Comparison of ENCODE assay signal across 20 cellular contexts in the genomic region with DNA sequence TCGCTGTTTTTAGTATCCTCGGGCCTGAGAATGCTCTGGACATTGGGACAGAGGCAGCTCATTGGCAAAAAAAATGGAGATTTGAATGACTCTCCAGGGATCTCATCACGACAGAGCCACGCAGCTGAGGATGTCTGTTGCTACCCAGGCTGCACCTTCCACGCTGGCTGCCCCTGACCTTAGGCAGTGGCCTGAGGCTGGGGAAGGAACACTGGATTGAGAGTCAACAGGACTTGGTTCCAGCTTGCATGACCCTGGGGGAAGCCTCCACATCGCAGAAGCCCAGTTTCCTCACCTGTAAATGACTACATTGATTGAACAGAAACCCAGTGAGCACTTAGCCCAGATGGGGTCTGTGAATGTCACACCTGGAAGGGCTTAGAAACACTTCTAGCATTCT. TPM values are rescaled to one million over a fixed set of nuclear protein-coding genes. Genes with fewer than 3 reads are reported as not detected.
"Had no signal": no experiment of that assay in that cellular context is flagged by ENCODE, and none has a peak within 500 bp of the region (broad histone marks: within the 10 kb centered on the region; RNA-seq: fewer than 3 reads in every experiment).

No MANE protein-coding gene starts in this region.

- H3K36me3 ChIP-seq: adrenal gland, esophagus squamous epithelium, transverse colon had no signal

- H3K9me3 Mint-ChIP-seq: activated naive CD4-positive, alpha-beta T cell treated with anti-CD3 and anti-CD28 coated beads, Interleukin-2, amount 50 U/mL, for 72 hours; activated T-cell treated with anti-CD3 and anti-CD28 coated beads, Interleukin-2, amount 50 U/mL, for 72 hours; dendritic cell treated with granulocyte-macrophage colony-stimulating factor and Interleukin-4, amounts not matched to agents 40 ng/mL and 50 ng/mL, for 4 days; mesothelial cell of epicardium had no signal

- H3K27me3 ChIP-seq: adrenal gland, transverse colon had no signal

- H3K4me3 Mint-ChIP-seq: activated T-cell treated with anti-CD3 and anti-CD28 coated beads, Interleukin-2, amount 50 U/mL, for 72 hours; dendritic cell treated with granulocyte-macrophage colony-stimulating factor and Interleukin-4, amounts not matched to agents 40 ng/mL and 50 ng/mL, for 4 days; mesothelial cell of epicardium; nephron had no signal

- H3K27ac Mint-ChIP-seq: activated naive CD4-positive, alpha-beta T cell treated with anti-CD3 and anti-CD28 coated beads, Interleukin-2, amount 50 U/mL, for 72 hours; activated T-cell treated with anti-CD3 and anti-CD28 coated beads, Interleukin-2, amount 50 U/mL, for 72 hours; dendritic cell treated with granulocyte-macrophage colony-stimulating factor and Interleukin-4, amounts not matched to agents 40 ng/mL and 50 ng/mL, for 4 days; mesothelial cell of epicardium had no signal

- DNase-seq: activated CD4-positive, alpha-beta T cell treated with anti-CD3 and anti-CD28 coated beads, Interleukin-2, amount 50 U/mL, for 4 hours; activated gamma-delta T cell treated with Interleukin-2 at 50 U/mL for 16 hours; activated T-cell treated with anti-CD3 and anti-CD28 coated beads, Interleukin-2, amount 50 U/mL, for 72 hours; effector memory CD4-positive, alpha-beta T cell; esophagus squamous epithelium; retina; stimulated activated CD4-positive, alpha-beta T cell treated with anti-CD3 and anti-CD28 coated beads, Interleukin-2, amount 100 ng/mL, for 24 hours; stimulated activated naive CD8-positive, alpha-beta T cell treated with anti-CD3 and anti-CD28 coated beads, Interleukin-15, Interleukin-2, amounts not matched to agents 100 U/mL and 50 U/mL, for 24 hours; T1000 had no signal

- H3K4me3 ChIP-seq: adrenal gland, esophagus squamous epithelium, transverse colon had no signal

- H3K27ac ChIP-seq: adrenal gland, esophagus squamous epithelium had no signal

- ATAC-seq: activated naive CD4-positive, alpha-beta T cell treated with anti-CD3 and anti-CD28 coated beads, Interleukin-2, amount 50 U/mL, for 72 hours; activated T-cell treated with anti-CD3 and anti-CD28 coated beads, Interleukin-2, amount 50 U/mL, for 72 hours; stimulated activated naive CD8-positive, alpha-beta T cell treated with anti-CD3 and anti-CD28 coated beads, Interleukin-15, Interleukin-2, amounts not matched to agents 100 U/mL and 50 U/mL, for 24 hours had no signal

- H3K36me3 Mint-ChIP-seq: activated naive CD4-positive, alpha-beta T cell treated with anti-CD3 and anti-CD28 coated beads, Interleukin-2, amount 50 U/mL, for 72 hours; mesothelial cell of epicardium had no signal

- H3K4me1 ChIP-seq: adrenal gland had no signal

- H3K9me3 ChIP-seq: adrenal gland, esophagus squamous epithelium, transverse colon had no signal

RNA-seq across cellular contexts. Expression of gene ACSBG1, which starts 8.7 kb away (rescaled TPM):
- total RNA-seq: activated CD8-positive, alpha-beta memory T cell treated with anti-CD3 and anti-CD28 coated beads for 36 hours; activated naive CD4-positive, alpha-beta T cell treated with anti-CD3 and anti-CD28 coated beads, Interleukin-2, amount 50 U/mL, for 72 hours; chondrocyte; omental fat pad; posterior vena cava; T-helper 1 cell treated with Interleukin-12 subunit alpha and Interleukin-12 subunit beta and Interleukin-4 antibody, amounts not matched to agents 30 ng/mL and 1 ng/mL, for 36 hours had no signal
